Comparison of ENCODE assay signal across 35 cellular contexts in the genomic region with DNA sequence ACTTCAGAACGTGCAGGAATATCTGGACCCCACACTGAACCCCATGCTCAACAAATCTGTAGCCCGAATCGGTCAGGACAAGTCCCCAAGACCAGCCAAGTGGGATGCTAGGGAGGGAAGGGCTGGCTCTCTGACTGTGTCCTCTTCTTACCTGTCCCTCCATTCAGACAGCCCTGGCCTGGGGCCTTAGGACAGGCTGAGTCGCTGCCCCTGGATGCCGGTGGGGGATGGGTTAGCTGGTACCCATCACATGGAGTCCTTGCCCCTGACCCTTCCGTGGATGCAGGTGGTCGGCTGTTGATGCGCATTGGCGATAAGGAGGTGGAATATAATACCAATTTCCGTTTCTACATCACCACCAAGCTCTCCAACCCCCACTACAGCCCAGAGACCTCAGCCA. TPM values are rescaled to one million over a fixed set of nuclear protein-coding genes. Genes with fewer than 3 reads are reported as not detected.
"Had no signal": no experiment of that assay in that cellular context is flagged by ENCODE, and none has a peak within 500 bp of the region (broad histone marks: within the 10 kb centered on the region; RNA-seq: fewer than 3 reads in every experiment).

No MANE protein-coding gene starts in this region.

- H3K27ac Mint-ChIP-seq: activated CD4-positive, alpha-beta memory T cell treated with anti-CD3 and anti-CD28 coated beads, Interleukin-2, amount 10 ng/mL, durations not matched to agents 7 days and 5 days; activated CD4-positive, alpha-beta T cell treated with anti-CD3 and anti-CD28 coated beads, Interleukin-2, amount 10 ng/mL, durations not matched to agents 7 days and 5 days; activated CD8-positive, alpha-beta memory T cell treated with anti-CD3 and anti-CD28 coated beads, Interleukin-2, amount 10 ng/mL, durations not matched to agents 7 days and 5 days; activated naive CD4-positive, alpha-beta T cell treated with anti-CD3 and anti-CD28 coated beads, Interleukin-2, amount 10 ng/mL, durations not matched to agents 7 days and 5 days; activated naive CD8-positive, alpha-beta T cell treated with anti-CD3 and anti-CD28 coated beads, Interleukin-2, amount 10 ng/mL, durations not matched to agents 7 days and 5 days; activated T-cell treated with anti-CD3 and anti-CD28 coated beads, Interleukin-2, amount 50 U/mL, for 24 hours; activated T-cell treated with anti-CD3 and anti-CD28 coated beads, Interleukin-2, amount 50 U/mL, for 72 hours; brain; WTC11 had no signal

- H3K27me3 Mint-ChIP-seq: activated CD4-positive, alpha-beta T cell treated with anti-CD3 and anti-CD28 coated beads, Interleukin-2, amount 10 ng/mL, durations not matched to agents 7 days and 5 days; activated naive CD8-positive, alpha-beta T cell treated with anti-CD3 and anti-CD28 coated beads, Interleukin-2, amount 10 ng/mL, durations not matched to agents 7 days and 5 days; activated T-cell treated with anti-CD3 and anti-CD28 coated beads, Interleukin-2, amount 50 U/mL, for 24 hours had no signal

- H3K4me1 ChIP-seq: ascending aorta, breast epithelium, gastroesophageal sphincter, heart right ventricle had no signal

- H3K4me3 ChIP-seq: ascending aorta, breast epithelium, cardiac muscle cell, coronary artery, esophagus squamous epithelium, gastroesophageal sphincter, heart right ventricle had no signal

- H3K36me3 ChIP-seq: ascending aorta, breast epithelium, cardiac muscle cell, esophagus squamous epithelium, gastroesophageal sphincter, heart right ventricle had no signal

- H3K9me3 Mint-ChIP-seq: activated CD4-positive, alpha-beta memory T cell treated with anti-CD3 and anti-CD28 coated beads, Interleukin-2, amount 10 ng/mL, durations not matched to agents 7 days and 5 days; activated CD4-positive, alpha-beta T cell treated with anti-CD3 and anti-CD28 coated beads, Interleukin-2, amount 10 ng/mL, durations not matched to agents 7 days and 5 days; activated naive CD4-positive, alpha-beta T cell treated with anti-CD3 and anti-CD28 coated beads, Interleukin-2, amount 10 ng/mL, durations not matched to agents 7 days and 5 days; activated naive CD4-positive, alpha-beta T cell treated with anti-CD3 and anti-CD28 coated beads, Interleukin-2, amount 50 U/mL, for 72 hours; activated naive CD8-positive, alpha-beta T cell treated with anti-CD3 and anti-CD28 coated beads, Interleukin-2, amount 10 ng/mL, durations not matched to agents 7 days and 5 days; activated T-cell treated with anti-CD3 and anti-CD28 coated beads, Interleukin-2, amount 50 U/mL, for 24 hours; activated T-cell treated with anti-CD3 and anti-CD28 coated beads, Interleukin-2, amount 50 U/mL, for 72 hours; WTC11 had no signal

- H3K4me3 Mint-ChIP-seq: activated CD4-positive, alpha-beta memory T cell treated with anti-CD3 and anti-CD28 coated beads, Interleukin-2, amount 10 ng/mL, durations not matched to agents 7 days and 5 days; activated CD4-positive, alpha-beta T cell treated with anti-CD3 and anti-CD28 coated beads, Interleukin-2, amount 10 ng/mL, durations not matched to agents 7 days and 5 days; activated CD8-positive, alpha-beta memory T cell treated with anti-CD3 and anti-CD28 coated beads, Interleukin-2, amount 10 ng/mL, durations not matched to agents 7 days and 5 days; activated naive CD4-positive, alpha-beta T cell treated with anti-CD3 and anti-CD28 coated beads, Interleukin-2, amount 10 ng/mL, durations not matched to agents 7 days and 5 days; activated naive CD8-positive, alpha-beta T cell treated with anti-CD3 and anti-CD28 coated beads, Interleukin-2, amount 10 ng/mL, durations not matched to agents 7 days and 5 days; activated T-cell treated with anti-CD3 and anti-CD28 coated beads, Interleukin-2, amount 50 U/mL, for 24 hours; activated T-cell treated with anti-CD3 and anti-CD28 coated beads, Interleukin-2, amount 50 U/mL, for 72 hours; brain; WTC11 had no signal

- H3K27me3 ChIP-seq: ascending aorta, breast epithelium, cardiac muscle cell had no signal

- H3K27ac ChIP-seq: ascending aorta, breast epithelium, coronary artery, epithelial cell of prostate, esophagus squamous epithelium, gastroesophageal sphincter, heart right ventricle, VCaP had no signal

- H3K9me3 ChIP-seq: ascending aorta, breast epithelium, esophagus squamous epithelium, gastroesophageal sphincter, heart right ventricle had no signal

- H3K4me1 Mint-ChIP-seq: activated CD4-positive, alpha-beta memory T cell treated with anti-CD3 and anti-CD28 coated beads, Interleukin-2, amount 10 ng/mL, durations not matched to agents 7 days and 5 days; activated CD4-positive, alpha-beta T cell treated with anti-CD3 and anti-CD28 coated beads, Interleukin-2, amount 10 ng/mL, durations not matched to agents 7 days and 5 days; activated CD8-positive, alpha-beta memory T cell treated with anti-CD3 and anti-CD28 coated beads, Interleukin-2, amount 10 ng/mL, durations not matched to agents 7 days and 5 days; activated naive CD4-positive, alpha-beta T cell treated with anti-CD3 and anti-CD28 coated beads, Interleukin-2, amount 10 ng/mL, durations not matched to agents 7 days and 5 days; activated naive CD8-positive, alpha-beta T cell treated with anti-CD3 and anti-CD28 coated beads, Interleukin-2, amount 10 ng/mL, durations not matched to agents 7 days and 5 days; brain; WTC11 had no signal

- FAIRE-seq: endothelial cell of umbilical vein, TTC549 had no signal

- DNase-seq: activated CD4-positive, alpha-beta memory T cell treated with anti-CD3 and anti-CD28 coated beads, Interleukin-2, amount 10 ng/mL, durations not matched to agents 7 days and 5 days; activated CD4-positive, alpha-beta T cell treated with anti-CD3 and anti-CD28 coated beads for 1 hour; activated CD4-positive, alpha-beta T cell treated with anti-CD3 and anti-CD28 coated beads for 4 hours; activated CD4-positive, alpha-beta T cell treated with anti-CD3 and anti-CD28 coated beads, Interleukin-2, amount 10 ng/mL, durations not matched to agents 7 days and 5 days; activated CD4-positive, alpha-beta T cell treated with anti-CD3 and anti-CD28 coated beads, Interleukin-2, amount 50 U/mL, for 4 hours; activated CD8-positive, alpha-beta memory T cell treated with anti-CD3 and anti-CD28 coated beads, Interleukin-2, amount 10 ng/mL, durations not matched to agents 7 days and 5 days; activated CD8-positive, alpha-beta memory T cell treated with anti-CD3 and anti-CD28 coated beads, Interleukin-2, amount 50 U/mL, for 48 hours; activated gamma-delta T cell; activated naive CD4-positive, alpha-beta T cell; activated naive CD4-positive, alpha-beta T cell treated with anti-CD3 and anti-CD28 coated beads, Interleukin-2, amount 10 ng/mL, durations not matched to agents 7 days and 5 days; activated naive CD8-positive, alpha-beta T cell treated with anti-CD3 and anti-CD28 coated beads, Interleukin-2, amount 10 ng/mL, durations not matched to agents 7 days and 5 days; activated T-cell treated with anti-CD3 and anti-CD28 coated beads for 4 hours; activated T-cell treated with anti-CD3 and anti-CD28 coated beads, Interleukin-2, amount 50 U/mL, for 24 hours; activated T-cell treated with anti-CD3 and anti-CD28 coated beads, Interleukin-2, amount 50 U/mL, for 72 hours; central memory CD4-positive, alpha-beta T cell; cerebellar nuclear complex; dermis blood vessel endothelial cell; effector memory CD4-positive, alpha-beta T cell; esophagus squamous epithelium; foreskin melanocyte; heart right ventricle; T-helper 2 cell had no signal

- H3K36me3 Mint-ChIP-seq: activated CD8-positive, alpha-beta memory T cell treated with anti-CD3 and anti-CD28 coated beads, Interleukin-2, amount 10 ng/mL, durations not matched to agents 7 days and 5 days; activated naive CD4-positive, alpha-beta T cell treated with anti-CD3 and anti-CD28 coated beads, Interleukin-2, amount 10 ng/mL, durations not matched to agents 7 days and 5 days; activated naive CD4-positive, alpha-beta T cell treated with anti-CD3 and anti-CD28 coated beads, Interleukin-2, amount 50 U/mL, for 72 hours; activated naive CD8-positive, alpha-beta T cell treated with anti-CD3 and anti-CD28 coated beads, Interleukin-2, amount 10 ng/mL, durations not matched to agents 7 days and 5 days; brain; WTC11 had no signal

RNA-seq across cellular contexts. Expression of gene TMEM88, which starts 36.8 kb away (rescaled TPM):
- polyA plus RNA-seq: fibroblast of lung had no signal
